8 cellular contexts compared by ENCODE assay signal in genomic region chr6:157823001-157823522, GRCh38.
A peak's percentile ranks its signal among the peaks of the same experiment; 100 is the strongest.
DNase-seq lines count a peak whose midpoint lies in the region; TF ChIP-seq lines count a peak whose summit lies in the region.

Gene SNX9 (plus strand): TSS chr6:157823246. CDS start chr6:157823435, 189 bp downstream.

- TF ChIP-seq CTCF in astrocyte of the spinal cord (IDR thresholded peaks at IDR 0.05; ENCODE audit: low read depth, low read length) (no peak), retinal pigment epithelial cell (conservative IDR thresholded peaks at IDR 0.05; ENCODE audit: low read depth, low read length) (no peak)

- in situ Hi-C loops in astrocyte of the spinal cord (cut with HindIII; ENCODE audit: low sequenced_read_pairs) = no loop called here

- H3K4me3 ChIP-seq in astrocyte of the spinal cord (ENCODE audit: low read depth, low read length) (peak within 1 kb of the TSS; percentile 56), retinal pigment epithelial cell (ENCODE audit: low read length) (peak within 1 kb of the TSS; percentile 87)

- DNase-seq in GM04504 (ENCODE audit: low read depth) (peak; percentile 44), GOT3 (lab: John Stamatoyannopoulos, UW) (peak; percentile 10), LoVo (ENCODE audit: low spot score) (peak; percentile 76), T-helper 9 cell (peak; percentile 55), astrocyte of the spinal cord (ENCODE audit: low read depth, low spot score) (peak; percentile 74), hippocampal formation (lab: John Stamatoyannopoulos, UW) (peak; percentile 55 to 71), retinal pigment epithelial cell (ENCODE audit: low read depth) (peak; percentile 29), amniotic stem cell (lab: John Stamatoyannopoulos, UW) (no peak)
